In genomic region chr1:192401832-192402231, GRCh38 we compare ENCODE assay signal across 17 cellular contexts.
DNase-seq lines count a peak whose midpoint lies in the region; ATAC-seq, FAIRE-seq and TF ChIP-seq lines count a peak whose summit lies in the region.
"Had no signal": no experiment of that assay in that cellular context is flagged by ENCODE, and none has a peak within 500 bp of the region (broad histone marks: within the 10 kb centered on the region; RNA-seq: fewer than 3 reads in every experiment).

No MANE protein-coding gene starts in this region.

- DNase-seq in EL (peak; percentile 58), SK-N-MC (ENCODE audit: low read depth, low spot score) (no peak), fibroblast of lung (ENCODE audit: low read depth in 2 of 2) (peak; percentile 29 to 66), renal cortical epithelial cell (ENCODE audit: low read depth) (peak; percentile 10), GM12892 (ENCODE audit: insufficient read length) (no peak), sigmoid colon (no peak), heart left ventricle (no peak)
- DNase-seq in stimulated activated naive B cell treated with anti-CD40 and anti-IgM and Interleukin-4, amounts not matched to agents 10 μg/mL and 1 μg/mL and 100 μg/mL, for 72 hours = no peak
- DNase-seq: activated CD4-positive, alpha-beta memory T cell treated with anti-CD3 and anti-CD28 coated beads, Interleukin-2, amount 10 ng/mL, durations not matched to agents 7 days and 5 days; effector CD4-positive, alpha-beta T cell; left lung; naive B cell; NCI-H82; Right ventricle myocardium superior had no signal

- no peak overlapping the region for H3K27ac ChIP-seq in SK-N-MC
- no peak overlapping the region for H3K27ac ChIP-seq in fibroblast of lung (ENCODE audit: insufficient read depth, low read length)
- no peak overlapping the region for H3K27ac ChIP-seq in sigmoid colon
- no peak overlapping the region for H3K27ac ChIP-seq in heart left ventricle
- H3K27ac ChIP-seq: ascending aorta, left lung, prostate gland, suprapubic skin had no signal

- no peak for TF ChIP-seq EP300 in sigmoid colon (IDR thresholded peaks at IDR 0.05)

- no peaks in the 10 kb centered on the region for H3K27me3 Mint-ChIP-seq in stimulated activated naive B cell treated with anti-CD40 and anti-IgM and Interleukin-4, amounts not matched to agents 10 μg/mL and 1 μg/mL and 100 μg/mL, for 72 hours
- H3K27me3 Mint-ChIP-seq: activated CD4-positive, alpha-beta memory T cell treated with anti-CD3 and anti-CD28 coated beads, Interleukin-2, amount 10 ng/mL, durations not matched to agents 7 days and 5 days; naive B cell had no signal

- no peak for TF ChIP-seq CTCF in fibroblast of lung (conservative IDR thresholded peaks at IDR 0.05 in 1 of 2, IDR thresholded peaks at IDR 0.05 in 1 of 2; ENCODE audit: low read depth in 1 of 2, low read length in 2 of 2)
- no peak for TF ChIP-seq CTCF in sigmoid colon (IDR thresholded peaks at IDR 0.05)
- no peak for TF ChIP-seq CTCF in heart left ventricle (IDR thresholded peaks at IDR 0.05)

- TF ChIP-seq POLR2A in GM12892 (IDR thresholded peaks at IDR 0.05; ENCODE audit: low read depth, low read length) (no peak), sigmoid colon (IDR thresholded peaks at IDR 0.05) (no peak), heart left ventricle (IDR thresholded peaks at IDR 0.05) (no peak)

- intact Hi-C loops in sigmoid colon (cut with DNase I) (no loop called here), heart left ventricle (cut with DNase I) (no loop called here)

- H3K36me3 Mint-ChIP-seq in stimulated activated naive B cell treated with anti-CD40 and anti-IgM and Interleukin-4, amounts not matched to agents 10 μg/mL and 1 μg/mL and 100 μg/mL, for 72 hours = no peaks in the 10 kb centered on the region
- H3K36me3 Mint-ChIP-seq: naive B cell had no signal

- no peak for FAIRE-seq in GM12892 (lab: Jason Lieb, UNC)

- H3K27ac Mint-ChIP-seq in stimulated activated naive B cell treated with anti-CD40 and anti-IgM and Interleukin-4, amounts not matched to agents 10 μg/mL and 1 μg/mL and 100 μg/mL, for 72 hours = no peak overlapping the region
- H3K27ac Mint-ChIP-seq: activated CD4-positive, alpha-beta memory T cell treated with anti-CD3 and anti-CD28 coated beads, Interleukin-2, amount 10 ng/mL, durations not matched to agents 7 days and 5 days; naive B cell had no signal

- H3K9me3 ChIP-seq in SK-N-MC (ENCODE audit: low read depth, low read length) = no peaks in the 10 kb centered on the region
- H3K9me3 ChIP-seq in fibroblast of lung (ENCODE audit: control insufficient read depth, insufficient read depth, low read depth, low read length) = no peaks in the 10 kb centered on the region
- H3K9me3 ChIP-seq in sigmoid colon = no peaks in the 10 kb centered on the region
- H3K9me3 ChIP-seq in heart left ventricle = no peaks in the 10 kb centered on the region
- H3K9me3 ChIP-seq: ascending aorta, left lung, suprapubic skin had no signal

- H3K4me1 ChIP-seq in fibroblast of lung (ENCODE audit: control insufficient read depth, extremely low read depth, insufficient read depth, low read length) = no peaks in the 10 kb centered on the region
- H3K4me1 ChIP-seq in sigmoid colon = peaks cover 0 to 8% (median 3%) of the 10 kb centered on the region in 4 donors
- H3K4me1 ChIP-seq in heart left ventricle = no peaks in the 10 kb centered on the region
- H3K4me1 ChIP-seq: ascending aorta, left lung, prostate gland, suprapubic skin had no signal

- peak overlapping the region; percentile 5; the same call in 1 of the 2 replicates for H3K4me3 ChIP-seq in SK-N-MC
- H3K4me3 ChIP-seq in fibroblast of lung (replicated peaks in 1 of 4; ENCODE audit: control extremely low read depth in 1 of 4, insufficient read depth in 1 of 4, low read depth in 3 of 4, low read length in 4 of 4) = no peak overlapping the region
- no peak overlapping the region for H3K4me3 ChIP-seq in sigmoid colon
- no peak overlapping the region for H3K4me3 ChIP-seq in heart left ventricle
- H3K4me3 ChIP-seq: ascending aorta, left lung, prostate gland, suprapubic skin had no signal

- no peak for ATAC-seq in stimulated activated naive B cell treated with anti-CD40 and anti-IgM and Interleukin-4, amounts not matched to agents 10 μg/mL and 1 μg/mL and 100 μg/mL, for 72 hours (replicated peaks)
- ATAC-seq in heart left ventricle = no peak
- ATAC-seq: left lung had no signal

- no peak overlapping the region for H2AFZ ChIP-seq in fibroblast of lung (ENCODE audit: low read length)

- no peaks in the 10 kb centered on the region for H4K20me1 ChIP-seq in fibroblast of lung (ENCODE audit: control insufficient read depth, extremely low read depth, insufficient read depth, low read length)

- H3K79me2 ChIP-seq in fibroblast of lung (ENCODE audit: control insufficient read depth, insufficient read depth, low read length) = no peaks in the 10 kb centered on the region

- no peak overlapping the region for H3K4me2 ChIP-seq in fibroblast of lung (ENCODE audit: extremely low read depth, insufficient read depth, low read length)

- H3K36me3 ChIP-seq in SK-N-MC (ENCODE audit: insufficient read depth, low read length) (no peaks in the 10 kb centered on the region), fibroblast of lung (ENCODE audit: control insufficient read depth, insufficient read depth, low read length) (no peaks in the 10 kb centered on the region), sigmoid colon (no peaks in the 10 kb centered on the region), heart left ventricle (no peaks in the 10 kb centered on the region)
- H3K36me3 ChIP-seq: ascending aorta, left lung, prostate gland, suprapubic skin had no signal

- H3K9ac ChIP-seq in SK-N-MC (ENCODE audit: insufficient read length) (no peak overlapping the region), fibroblast of lung (ENCODE audit: insufficient read depth, low read length) (no peak overlapping the region)

- H3K4me3 Mint-ChIP-seq in stimulated activated naive B cell treated with anti-CD40 and anti-IgM and Interleukin-4, amounts not matched to agents 10 μg/mL and 1 μg/mL and 100 μg/mL, for 72 hours = no peak overlapping the region
- H3K4me3 Mint-ChIP-seq: activated CD4-positive, alpha-beta memory T cell treated with anti-CD3 and anti-CD28 coated beads, Interleukin-2, amount 10 ng/mL, durations not matched to agents 7 days and 5 days; naive B cell had no signal

- H3K27me3 ChIP-seq in fibroblast of lung (ENCODE audit: control insufficient read depth, insufficient read depth, low read length) = no peaks in the 10 kb centered on the region
- no peaks in the 10 kb centered on the region for H3K27me3 ChIP-seq in sigmoid colon
- no peaks in the 10 kb centered on the region for H3K27me3 ChIP-seq in heart left ventricle
- H3K27me3 ChIP-seq: ascending aorta, left lung, suprapubic skin had no signal

- WGBS in sigmoid colon, 2 donors = 7 to 49% methylated on average over 1 of the region's 1 CpG
- 39 to 44% (median 41%) methylated on average over 1 of the region's 1 CpG for WGBS in heart left ventricle, 4 donors

- no peaks in the 10 kb centered on the region for H3K4me1 Mint-ChIP-seq in stimulated activated naive B cell treated with anti-CD40 and anti-IgM and Interleukin-4, amounts not matched to agents 10 μg/mL and 1 μg/mL and 100 μg/mL, for 72 hours
- H3K4me1 Mint-ChIP-seq: activated CD4-positive, alpha-beta memory T cell treated with anti-CD3 and anti-CD28 coated beads, Interleukin-2, amount 10 ng/mL, durations not matched to agents 7 days and 5 days; naive B cell had no signal

- H3K9me3 Mint-ChIP-seq in stimulated activated naive B cell treated with anti-CD40 and anti-IgM and Interleukin-4, amounts not matched to agents 10 μg/mL and 1 μg/mL and 100 μg/mL, for 72 hours = peaks cover 0 to 1% of the 10 kb centered on the region in 2 donors
- H3K9me3 Mint-ChIP-seq: activated CD4-positive, alpha-beta memory T cell treated with anti-CD3 and anti-CD28 coated beads, Interleukin-2, amount 10 ng/mL, durations not matched to agents 7 days and 5 days had no signal

Comparison
In these comparisons a context has a peak if more than half of its experiments do, and no peak if none do; other contexts are left out.
1. DNase-seq: peak in EL (single experiment), fibroblast of lung (2 of 2) and renal cortical epithelial cell (single experiment); none in SK-N-MC (single experiment), GM12892 (single experiment), sigmoid colon (single experiment), stimulated activated naive B cell treated with anti-CD40 and anti-IgM and Interleukin-4, amounts not matched to agents 10 μg/mL and 1 μg/mL and 100 μg/mL, for 72 hours (single experiment) and heart left ventricle (0 of 5).